13 cellular contexts compared by ENCODE assay signal in the genomic region with DNA sequence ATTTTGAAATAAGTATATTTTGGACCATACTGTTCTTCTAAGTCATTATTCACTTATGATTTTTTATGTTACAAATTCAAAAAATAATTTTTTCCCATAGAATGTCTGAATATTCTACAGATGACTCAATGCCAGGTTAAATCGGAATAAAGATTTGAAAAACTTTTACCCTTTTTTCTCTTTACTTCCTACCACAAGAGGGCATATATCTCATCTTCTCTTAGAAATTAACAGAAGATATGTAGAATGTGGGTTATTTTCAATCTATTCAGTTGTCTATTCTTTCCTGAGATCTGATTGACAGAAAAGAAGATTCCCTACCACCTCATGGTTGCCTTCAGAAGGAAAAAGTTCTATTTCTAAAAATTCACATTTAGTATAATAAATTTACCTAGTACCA. TPM values are rescaled to one million over a fixed set of nuclear protein-coding genes. Genes with fewer than 3 reads are reported as not detected.
DNase-seq lines count a peak whose midpoint lies in the region; ATAC-seq, FAIRE-seq and TF ChIP-seq lines count a peak whose summit lies in the region.
"Had no signal": no experiment of that assay in that cellular context is flagged by ENCODE, and none has a peak within 500 bp of the region (broad histone marks: within the 10 kb centered on the region; RNA-seq: fewer than 3 reads in every experiment).

No MANE protein-coding gene starts in this region.

- dilution Hi-C loops in IMR-90 (cut with HindIII; ENCODE audit: low sequenced_read_pairs, unreplicated experiment): no loop called here

- H3K14ac ChIP-seq in IMR-90 (replicated peaks; ENCODE audit: low read depth, low read length): no peak overlapping the region

- no peak overlapping the region for H3K27ac ChIP-seq in IMR-90 (ENCODE audit: insufficient read depth, low read length)
- no peak overlapping the region for H3K27ac ChIP-seq in astrocyte (ENCODE audit: low read depth, low read length)
- H3K27ac ChIP-seq in HepG2 (ENCODE audit: extremely low read length, insufficient read depth, low read length): no peak overlapping the region
- no peak overlapping the region for H3K27ac ChIP-seq in uterus

- H3K4me2 ChIP-seq in IMR-90 (ENCODE audit: low read depth, low read length) (no peak overlapping the region), astrocyte (ENCODE audit: low read length) (no peak overlapping the region), HepG2 (ENCODE audit: low read depth, low read length) (no peak overlapping the region)

- DNase-seq in AG09319 (ENCODE audit: extremely low read depth, low read depth): no peak
- DNase-seq in IMR-90: peak; percentile 18
- no peak for DNase-seq in astrocyte (ENCODE audit: low read depth)
- no peak for DNase-seq in HepG2 (ENCODE audit: low spot score)
- no peak for DNase-seq in uterus
- DNase-seq in H4 (ENCODE audit: low spot score): no peak
- no peak for DNase-seq in COLO668 (lab: John Stamatoyannopoulos, UW; ENCODE audit: unreplicated experiment)
- no peak for DNase-seq in NCI-H2227 treated with DMSO at 0.1 percent for 48 hours (lab: John Stamatoyannopoulos, UW)
- DNase-seq: activated T-cell treated with anti-CD3 and anti-CD28 coated beads, Interleukin-2, amount 50 U/mL, for 1 hour; DMS79 treated with DMSO at 0.1 percent for 48 hours; MV-4-11; right cardiac atrium; T1000 had no signal

- CTCF ChIA-PET in IMR-90 (lab: Yijun Ruan, JAX): interaction anchor here (1.1 kb wide), 1 partner anchor 55 kb away, joined by 3 read pairs; no protein-coding TSS in a partner anchor
- CTCF ChIA-PET in HepG2 (lab: Yijun Ruan, JAX; ENCODE audit: low intra/inter-chr PET ratio, low total read pairs): no interaction called here

- no peak overlapping the region for H2AK9ac ChIP-seq in IMR-90 (replicated peaks; ENCODE audit: low read depth, low read length, poor library complexity)

- no peak overlapping the region for H4K91ac ChIP-seq in IMR-90 (ENCODE audit: insufficient read depth, low read depth, low read length)

- H3K27me3 ChIP-seq in IMR-90 (ENCODE audit: control insufficient read depth, insufficient read depth, low read length) (no peaks in the 10 kb centered on the region), astrocyte (ENCODE audit: insufficient read depth, low read length) (no peaks in the 10 kb centered on the region), HepG2 (ENCODE audit: control insufficient read depth in 1 of 2, insufficient read depth in 2 of 2, low read length in 2 of 2) (no peaks in the 10 kb centered on the region), uterus (no peaks in the 10 kb centered on the region)

- H3K4me3 Mint-ChIP-seq in astrocyte (ENCODE audit: unreplicated experiment): no peak overlapping the region

- FAIRE-seq in astrocyte (lab: Jason Lieb, UNC): peak; percentile 20
- FAIRE-seq in HepG2 (lab: Jason Lieb, UNC): no peak

- H4K20me1 ChIP-seq in IMR-90 (ENCODE audit: insufficient read depth, low read length) (no peaks in the 10 kb centered on the region), astrocyte (ENCODE audit: insufficient read depth, low read length) (no peaks in the 10 kb centered on the region), HepG2 (ENCODE audit: insufficient read depth, low read length) (no peaks in the 10 kb centered on the region)

- no peak overlapping the region for H4K5ac ChIP-seq in IMR-90 (ENCODE audit: low read depth, low read length)

- H3K18ac ChIP-seq in IMR-90 (ENCODE audit: low read depth, low read length): no peak overlapping the region

- no peak overlapping the region for H3K56ac ChIP-seq in IMR-90 (ENCODE audit: extremely low read depth, insufficient read depth, low read length)

- no peaks in the 10 kb centered on the region for H3K79me1 ChIP-seq in IMR-90 (ENCODE audit: low read depth in 1 of 2, low read length in 2 of 2)

- BruUV-seq in IMR-90 (replicated peaks; lab: Mats Ljungman, UMichigan) (no TSS peak), HepG2 (replicated peaks; lab: Mats Ljungman, UMichigan) (no TSS peak)

- H3K9me3 ChIP-seq in IMR-90 (ENCODE audit: control insufficient read depth, insufficient read depth, low read length) (no peaks in the 10 kb centered on the region), astrocyte (ENCODE audit: insufficient read depth, low read depth, low read length) (no peaks in the 10 kb centered on the region), HepG2 (ENCODE audit: low read length) (no peaks in the 10 kb centered on the region), uterus (no peaks in the 10 kb centered on the region)

- no peaks in the 10 kb centered on the region for H3K4me1 Mint-ChIP-seq in astrocyte (ENCODE audit: low read depth, unreplicated experiment)

- WGBS in IMR-90 (ENCODE audit: extremely low coverage in 2 of 2, insufficient read length in 1 of 2), 2 experiments: no CpG with 5 or more reads among the region's 1 CpG
- 26% methylated on average over 1 of the region's 1 CpG for WGBS in HepG2 (ENCODE audit: low lambda C conversion rate)

- no peak overlapping the region for H2BK20ac ChIP-seq in IMR-90 (ENCODE audit: low read depth, low read length)

- no peak overlapping the region for H3K23ac ChIP-seq in IMR-90 (ENCODE audit: low read depth, low read length)

- no peak overlapping the region for H2BK5ac ChIP-seq in IMR-90 (ENCODE audit: low read depth, low read length, poor library complexity, severe bottlenecking)

- no peaks in the 10 kb centered on the region for H3K79me2 ChIP-seq in astrocyte (ENCODE audit: insufficient read depth, low read length)
- no peaks in the 10 kb centered on the region for H3K79me2 ChIP-seq in HepG2 (ENCODE audit: insufficient read depth, low read length)

- in situ Hi-C loops in IMR-90 (cut with MboI; ENCODE audit: low sequenced_read_pairs) (no loop called here), HepG2 (cut with HindIII; ENCODE audit: extremely low pct_ligation_motif_present, low pct_unique_long_range_greater_than_20kb) (loop anchor here (10.0 kb wide), 1 partner anchor 351 kb away; no protein-coding TSS in a partner anchor)

- TF ChIP-seq EP300 in HepG2 (IDR thresholded peaks at IDR 0.05; ENCODE audit: low read depth in 2 of 2, low read length in 2 of 2) (no peak), HepG2 (CRISPR knock-in tag; IDR thresholded peaks at IDR 0.05; ENCODE audit: borderline replicate concordance) (no peak)

- H3K36me3 ChIP-seq in IMR-90 (ENCODE audit: control insufficient read depth, insufficient read depth, low read length) (no peaks in the 10 kb centered on the region), astrocyte (ENCODE audit: insufficient read depth, low read length) (no peaks in the 10 kb centered on the region), HepG2 (replicated peaks in 1 of 2; ENCODE audit: control insufficient read depth in 1 of 2, insufficient read depth in 2 of 2, low read length in 2 of 2) (no peaks in the 10 kb centered on the region), uterus (no peaks in the 10 kb centered on the region)

- POLR2A ChIA-PET in IMR-90 (lab: Charles Lee; ENCODE audit: unreplicated experiment) (no interaction called here), HepG2 (lab: Yijun Ruan, JAX) (no interaction called here)

- no peak overlapping the region for H3K4ac ChIP-seq in IMR-90 (ENCODE audit: low read depth, low read length)

- H3K4me1 ChIP-seq in IMR-90 (ENCODE audit: control insufficient read depth, insufficient read depth, low read length) (peaks cover under 1% of the 10 kb centered on the region), astrocyte (ENCODE audit: insufficient read depth, low read length) (no peaks in the 10 kb centered on the region), HepG2 (ENCODE audit: insufficient read depth, low read length) (no peaks in the 10 kb centered on the region), uterus (no peaks in the 10 kb centered on the region)

- H2AK5ac ChIP-seq in IMR-90 (ENCODE audit: low read depth, low read length): no peak overlapping the region

- H3K9me1 ChIP-seq in IMR-90 (ENCODE audit: insufficient read depth, low read length): no peaks in the 10 kb centered on the region

- TF ChIP-seq CTCF in AG09319 (IDR thresholded peaks at IDR 0.05; ENCODE audit: low read depth, low read length): peak; percentile 24
- TF ChIP-seq CTCF in IMR-90 (conservative IDR thresholded peaks at IDR 0.05; ENCODE audit: low read depth, low read length): peak; percentile 49
- TF ChIP-seq CTCF in astrocyte (IDR thresholded peaks at IDR 0.05; ENCODE audit: insufficient read depth, low read depth, low read length): peak; percentile 28
- no peak for TF ChIP-seq CTCF in HepG2 (CRISPR knock-in tag; IDR thresholded peaks at IDR 0.05)
- TF ChIP-seq CTCF in uterus (IDR thresholded peaks at IDR 0.05): no peak

- no peak overlapping the region for H3K27ac Mint-ChIP-seq in astrocyte (ENCODE audit: unreplicated experiment)

- H2BK15ac ChIP-seq in IMR-90 (ENCODE audit: low read depth, low read length): no peak overlapping the region

- no peak overlapping the region for H2BK120ac ChIP-seq in IMR-90 (ENCODE audit: low read depth, low read length)

- intact Hi-C loops in IMR-90 (cut with micrococcal nuclease): loop anchor here (2.0 kb wide), 1 partner anchor 359 kb away; no protein-coding TSS in a partner anchor
- intact Hi-C loops in HepG2 (cut with micrococcal nuclease; ENCODE audit: unreplicated experiment): loop anchor here (1.0 kb wide), 1 partner anchor 360 kb away; no protein-coding TSS in a partner anchor
- intact Hi-C loops in uterus (cut with DNase I; ENCODE audit: low total_unique reads): no loop called here

- H3K9me3 Mint-ChIP-seq in astrocyte (ENCODE audit: unreplicated experiment): no peaks in the 10 kb centered on the region

- H4K8ac ChIP-seq in IMR-90 (ENCODE audit: low read depth in 2 of 2, low read length in 2 of 2): no peak overlapping the region

- H3K9ac ChIP-seq in IMR-90 (ENCODE audit: low read depth, low read length) (no peak overlapping the region), astrocyte (ENCODE audit: low read length) (no peak overlapping the region), HepG2 (ENCODE audit: insufficient read depth, low read depth, low read length) (no peak overlapping the region)

- H2AFZ ChIP-seq in IMR-90 (replicated peaks; ENCODE audit: low read length, poor library complexity) (no peak overlapping the region), astrocyte (ENCODE audit: low read depth, low read length) (no peak overlapping the region), HepG2 (ENCODE audit: low read length) (no peak overlapping the region)

- no peaks in the 10 kb centered on the region for H3K27me3 Mint-ChIP-seq in astrocyte (ENCODE audit: low read depth, unreplicated experiment)

- TF ChIP-seq RAD21 in IMR-90 (IDR thresholded peaks at IDR 0.05; ENCODE audit: low read length) (peak; percentile 33; the same call in 1 of the 2 replicates), HepG2 (CRISPR knock-in tag; IDR thresholded peaks at IDR 0.05) (no peak)

- no peaks in the 10 kb centered on the region for H3K36me3 Mint-ChIP-seq in astrocyte (ENCODE audit: low read depth, unreplicated experiment)

- H3K4me3 ChIP-seq in IMR-90 (ENCODE audit: insufficient read depth, low read depth, low read length) (no peak overlapping the region), astrocyte (ENCODE audit: insufficient read depth, low read depth, low read length) (no peak overlapping the region), HepG2 (replicated peaks in 1 of 3; ENCODE audit: insufficient read depth in 1 of 3, low read depth in 2 of 3, low read length in 3 of 3) (no peak overlapping the region), uterus (no peak overlapping the region)

- TF ChIP-seq POLR2A in IMR-90 (IDR thresholded peaks at IDR 0.05; ENCODE audit: low read depth, low read length) (no peak), HepG2 (IDR thresholded peaks at IDR 0.05; ENCODE audit: insufficient read depth in 1 of 2, low read depth in 2 of 2, low read length in 2 of 2) (no peak), uterus (IDR thresholded peaks at IDR 0.05) (no peak)

- ATAC-seq in IMR-90 (ENCODE audit: low read depth) (no peak), HepG2 (no peak)
- ATAC-seq: right cardiac atrium had no signal

RNA-seq across cellular contexts. Expression of a gene that starts 53.0 kb away (rescaled TPM):
- total RNA-seq in IMR-90 (2012; rRNA removed) (87.5 and 117 TPM in 2 replicates), astrocyte (15.9 and 21.7 TPM in 2 replicates), HepG2 (2016; rRNA removed; fragmentation: Illumina TruSeq; extraction: Trizol) (4.3 and 5.3 TPM in 2 replicates), uterus (10 to 100 TPM; 19.0 to 51.2 (median 35.8) TPM)
- polyA plus RNA-seq in IMR-90 (2012; rRNA removed) (11.1 and 14.5 TPM in 2 replicates), HepG2 (2011; rRNA removed) (0.43 and 0.66 TPM in 2 replicates)
- 5.2 and 8.9 TPM in 2 replicates for polyA plus RNA-seq in IMR-90 (2012; cell fraction: cytosol; rRNA removed)
- 1.7 and 8.7 TPM in 2 replicates for polyA plus RNA-seq in IMR-90 (2012; cell fraction: nucleus; rRNA removed; ENCODE audit: low replicate concordance)
- total RNA-seq in HepG2 (2016; cell fraction: cytosol; rRNA removed; fragmentation: Illumina TruSeq; extraction: Trizol; ENCODE audit: low read depth): 1.0 and 1.5 TPM in 2 replicates
- 4.0 and 5.4 TPM in 2 replicates for total RNA-seq in HepG2 (2016; cell fraction: insoluble cytoplasmic fraction; rRNA removed; fragmentation: Illumina TruSeq; extraction: Trizol)
- total RNA-seq in HepG2 (2016; cell fraction: membrane; rRNA removed; fragmentation: Illumina TruSeq; extraction: Trizol): 2.8 and 3.3 TPM in 2 replicates
- total RNA-seq in HepG2 (2016; cell fraction: nucleus; rRNA removed; fragmentation: Illumina TruSeq; extraction: Trizol): 4.6 and 5.8 TPM in 2 replicates
- polyA plus RNA-seq in HepG2 (2011; cell fraction: cytosol; rRNA removed): 0.28 and 0.31 TPM in 2 replicates
- 0.21 and 0.32 TPM in 2 replicates for polyA plus RNA-seq in HepG2 (2011; cell fraction: nucleus; rRNA removed)
- 0.24 and 0.40 TPM in 2 replicates for polyA plus RNA-seq in HepG2 (2012)
- 0.17 and 0.32 TPM in 2 replicates for polyA plus RNA-seq in HepG2 (2016; cell fraction: cytosol; fragmentation: Illumina TruSeq; extraction: Trizol; ENCODE audit: low read depth)
- polyA plus RNA-seq in HepG2 (2016; cell fraction: insoluble cytoplasmic fraction; fragmentation: Illumina TruSeq; extraction: Trizol; ENCODE audit: low read depth): 3.4 and 3.9 TPM in 2 replicates
- polyA plus RNA-seq in HepG2 (2016; cell fraction: membrane; fragmentation: Illumina TruSeq; extraction: Trizol; ENCODE audit: low read depth): 0.90 and 1.1 TPM in 2 replicates
- polyA plus RNA-seq in HepG2 (2016; cell fraction: nucleus; fragmentation: Illumina TruSeq; extraction: Trizol; ENCODE audit: insufficient read depth, low read depth): 4.4 and 4.6 TPM in 2 replicates
- 2.3 and 5.6 TPM in 2 replicates for polyA minus RNA-seq in HepG2 (2011; rRNA and poly(A)+ RNA removed; ENCODE audit: low replicate concordance)
- 1.2 and 3.2 TPM in 2 replicates for polyA minus RNA-seq in HepG2 (2011; cell fraction: cytosol; rRNA and poly(A)+ RNA removed)
- 3.6 and 4.1 TPM in 2 replicates for polyA minus RNA-seq in HepG2 (2011; cell fraction: nucleus; rRNA and poly(A)+ RNA removed)
- total RNA-seq in H4 (2014; rRNA removed; shearing (Covaris generic)): 12.3 and 13.0 TPM in 2 replicates

Comparison
In these comparisons a context has a peak if more than half of its experiments do, and no peak if none do; other contexts are left out.
1. CTCF ChIP-seq: peak in AG09319 (single experiment), IMR-90 (single experiment) and astrocyte (single experiment); none in HepG2 (single experiment) and uterus (0 of 4).